ENCODE assay signal across 1 cellular context in genomic region chr10:30384791-30385201, GRCh38.
TF ChIP-seq lines count a peak whose summit lies in the region.

No MANE protein-coding gene starts in this region.

TF ChIP-seq in GM23338, 12 proteins besides CTCF, POLR2A, EP300 and RAD21 (continued from another document):
- TF ChIP-seq ETS1 (IDR thresholded peaks at IDR 0.05), result no peak
- TF ChIP-seq NANOG (IDR thresholded peaks at IDR 0.05; ENCODE audit: borderline replicate concordance), result no peak
- TF ChIP-seq ZNF462 (CRISPR knock-in tag; IDR thresholded peaks at IDR 0.05), result no peak
- no peak for TF ChIP-seq EZH2 (IDR thresholded peaks at IDR 0.05; ENCODE audit: low read depth, unreplicated experiment)
- no peak for TF ChIP-seq ZNF331 (CRISPR knock-in tag; IDR thresholded peaks at IDR 0.05; ENCODE audit: low read depth)
